ENCODE assay signal across 1 cellular context in the genomic region with DNA sequence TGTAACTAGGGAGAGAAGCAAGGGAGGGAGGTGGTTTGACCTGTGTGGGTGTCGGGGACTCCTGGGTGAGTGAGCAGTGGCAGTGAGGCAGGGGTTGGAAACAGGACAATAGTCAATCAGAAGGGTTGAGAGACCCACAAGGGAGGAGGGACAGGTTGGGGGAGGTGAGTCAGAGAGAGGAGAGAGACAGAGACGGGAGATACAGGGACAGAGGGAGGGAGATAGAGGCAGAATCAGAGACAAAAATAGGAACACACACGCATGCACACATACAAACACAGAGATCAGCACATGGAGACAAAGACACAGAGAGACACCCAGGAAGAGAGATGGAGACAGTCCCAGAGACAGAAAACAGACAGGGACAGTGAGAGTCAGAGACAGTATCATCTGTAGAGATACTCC.
TF ChIP-seq lines count a peak whose summit lies in the region.

No MANE protein-coding gene starts in this region.

TF ChIP-seq in endothelial cell of umbilical vein, 7 proteins besides CTCF, POLR2A, EP300 and RAD21:
- TF ChIP-seq, protein P1, sequence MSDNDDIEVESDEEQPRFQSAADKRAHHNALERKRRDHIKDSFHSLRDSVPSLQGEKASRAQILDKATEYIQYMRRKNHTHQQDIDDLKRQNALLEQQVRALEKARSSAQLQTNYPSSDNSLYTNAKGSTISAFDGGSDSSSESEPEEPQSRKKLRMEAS (IDR thresholded peaks at IDR 0.05; ENCODE audit: insufficient read depth, insufficient read length), result no peak
